In genomic region chr1:20141466-20141865, GRCh38 we compare ENCODE assay signal across 1 cellular context.
TF ChIP-seq lines count a peak whose summit lies in the region.

No MANE protein-coding gene starts in this region.

TF ChIP-seq in H1, 55 proteins besides CTCF, POLR2A, EP300 and RAD21:
- TF ChIP-seq GTF2F1 (IDR thresholded peaks at IDR 0.05; ENCODE audit: borderline replicate concordance, low read depth, low read length), result no peak
- TF ChIP-seq SP4 (IDR thresholded peaks at IDR 0.05; ENCODE audit: low read length), result no peak
- TF ChIP-seq, protein P1, sequence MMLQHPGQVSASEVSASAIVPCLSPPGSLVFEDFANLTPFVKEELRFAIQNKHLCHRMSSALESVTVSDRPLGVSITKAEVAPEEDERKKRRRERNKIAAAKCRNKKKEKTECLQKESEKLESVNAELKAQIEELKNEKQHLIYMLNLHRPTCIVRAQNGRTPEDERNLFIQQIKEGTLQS (IDR thresholded peaks at IDR 0.05; ENCODE audit: insufficient read depth, low read depth, low read length), result no peak
- no peak for TF ChIP-seq TAF1 (IDR thresholded peaks at IDR 0.05; ENCODE audit: low read depth, low read length)
- TF ChIP-seq RXRA (IDR thresholded peaks at IDR 0.05; ENCODE audit: insufficient read depth, low read depth, low read length), result no peak
- no peak for TF ChIP-seq KDM5A (IDR thresholded peaks at IDR 0.05; ENCODE audit: low read length)
- no peak for TF ChIP-seq GABPA (IDR thresholded peaks at IDR 0.05; ENCODE audit: borderline replicate concordance, insufficient read depth, low read length)
- no peak for TF ChIP-seq RFX5 (IDR thresholded peaks at IDR 0.05; ENCODE audit: borderline replicate concordance, low read depth, low read length)
- no peak for TF ChIP-seq CREB1 (IDR thresholded peaks at IDR 0.05)
- TF ChIP-seq EGR1 (IDR thresholded peaks at IDR 0.05; ENCODE audit: borderline replicate concordance, low read depth, low read length), result no peak
- TF ChIP-seq CEBPB (IDR thresholded peaks at IDR 0.05; ENCODE audit: low read depth, low read length), result no peak
- TF ChIP-seq TEAD4 (IDR thresholded peaks at IDR 0.05; ENCODE audit: low read depth, low read length), result no peak
- no peak for TF ChIP-seq ASH2L (IDR thresholded peaks at IDR 0.05; ENCODE audit: low read length)
- no peak for TF ChIP-seq CHD2 (IDR thresholded peaks at IDR 0.05; ENCODE audit: low read length)
- TF ChIP-seq BRCA1 (IDR thresholded peaks at IDR 0.05; ENCODE audit: low read depth, low read length), result no peak
